In genomic region chr2:238398577-238398976, GRCh38 we compare ENCODE assay signal across 23 cellular contexts. TPM values are rescaled to one million over a fixed set of nuclear protein-coding genes. Genes with fewer than 3 reads are reported as not detected.
A peak's percentile ranks its signal among the peaks of the same experiment; 100 is the strongest.
DNase-seq lines count a peak whose midpoint lies in the region; ATAC-seq and TF ChIP-seq lines count a peak whose summit lies in the region.
"Had no signal": no experiment of that assay in that cellular context is flagged by ENCODE, and none has a peak within 500 bp of the region (broad histone marks: within the 10 kb centered on the region; RNA-seq: fewer than 3 reads in every experiment).

No MANE protein-coding gene starts in this region.

- no peak overlapping the region for H3K4me3 Mint-ChIP-seq in activated T-cell treated with anti-CD3 and anti-CD28 coated beads, Interleukin-2, amount 50 U/mL, for 24 hours
- no peak overlapping the region for H3K4me3 Mint-ChIP-seq in mesothelial cell of epicardium
- H3K4me3 Mint-ChIP-seq: CD4-positive, CD25-positive, alpha-beta regulatory T cell had no signal

- intact Hi-C loops in body of pancreas (cut with DNase I): no loop called here

- H3K27ac Mint-ChIP-seq in activated T-cell treated with anti-CD3 and anti-CD28 coated beads, Interleukin-2, amount 50 U/mL, for 24 hours: peak overlapping the region; percentile 34
- peak overlapping the region; percentile 6 for H3K27ac Mint-ChIP-seq in mesothelial cell of epicardium

- no peaks in the 10 kb centered on the region for H3K9me3 Mint-ChIP-seq in activated T-cell treated with anti-CD3 and anti-CD28 coated beads, Interleukin-2, amount 50 U/mL, for 24 hours
- H3K9me3 Mint-ChIP-seq in mesothelial cell of epicardium: no peaks in the 10 kb centered on the region

- no peaks in the 10 kb centered on the region for H3K27me3 Mint-ChIP-seq in activated T-cell treated with anti-CD3 and anti-CD28 coated beads, Interleukin-2, amount 50 U/mL, for 24 hours
- peaks cover 27% of the 10 kb centered on the region for H3K27me3 Mint-ChIP-seq in mesothelial cell of epicardium (ENCODE audit: low read depth)
- H3K27me3 Mint-ChIP-seq: CD4-positive, CD25-positive, alpha-beta regulatory T cell had no signal

- no peak for TF ChIP-seq POLR2A in body of pancreas (IDR thresholded peaks at IDR 0.05)

- WGBS in body of pancreas, 2 donors: 66 to 80% methylated on average over 6 of the region's 6 CpGs

- H3K4me3 ChIP-seq in body of pancreas (no peak overlapping the region), MG63 (no peak overlapping the region)
- H3K4me3 ChIP-seq: PC-9 had no signal

- no peaks in the 10 kb centered on the region for H3K36me3 ChIP-seq in body of pancreas (replicated peaks in 1 of 2; ENCODE audit: insufficient read depth in 1 of 2, low read depth in 2 of 2)
- peaks cover 9% of the 10 kb centered on the region; the same call in 1 of the 2 replicates for H3K36me3 ChIP-seq in MG63

- no peaks in the 10 kb centered on the region for H3K27me3 ChIP-seq in body of pancreas
- H3K27me3 ChIP-seq in MG63: no peaks in the 10 kb centered on the region

- H3K4me1 Mint-ChIP-seq in activated T-cell treated with anti-CD3 and anti-CD28 coated beads, Interleukin-2, amount 50 U/mL, for 24 hours (ENCODE audit: low read depth): no peaks in the 10 kb centered on the region
- no peaks in the 10 kb centered on the region for H3K4me1 Mint-ChIP-seq in mesothelial cell of epicardium

- no peak for DNase-seq in activated T-cell treated with anti-CD3 and anti-CD28 coated beads, Interleukin-2, amount 50 U/mL, for 24 hours
- DNase-seq in activated T-cell treated with anti-CD3 and anti-CD28 coated beads, Interleukin-2, amount 50 U/mL, for 1 hour: no peak
- DNase-seq in body of pancreas (no peak), mesothelial cell of epicardium (ENCODE audit: low spot score in 2 of 2, unreplicated experiment in 2 of 2) (no peak), SIG-M5 treated with dmso at 0.1 percent for 504 hours (lab: John Stamatoyannopoulos, UW; ENCODE audit: unreplicated experiment) (no peak), MG63 (no peak)
- DNase-seq: CD4-positive, CD25-positive, alpha-beta regulatory T cell; EL; GDM1; IMR-90; NCI-H1092; NCI-H1417 treated with DMSO at 0.1 percent for 48 hours; NCI-H1694 treated with DMSO at 0.1 percent for 48 hours; NCI-H2081 treated with DMSO at 0.1 percent for 48 hours; NCI-H446; NCI-H524 treated with DMSO at 0.1 percent for 48 hours; NCI-H82; NK-92 treated with Interleukin-12 subunit alpha and Interleukin-12 subunit beta, amount 100 ng/mL, for 24 hours; PC-9; Right ventricle myocardium superior had no signal

- TF ChIP-seq CTCF in body of pancreas (IDR thresholded peaks at IDR 0.05): no peak
- TF ChIP-seq CTCF in mesothelial cell of epicardium (IDR thresholded peaks at IDR 0.05; ENCODE audit: unreplicated experiment): no peak

- ATAC-seq in body of pancreas (no peak), GM18907 (IDR thresholded peaks at IDR 0.05; ENCODE audit: unreplicated experiment) (no peak)
- ATAC-seq: HCT116 had no signal

- H3K36me3 Mint-ChIP-seq in activated T-cell treated with anti-CD3 and anti-CD28 coated beads, Interleukin-2, amount 50 U/mL, for 24 hours (ENCODE audit: low read depth): peaks cover 15% of the 10 kb centered on the region
- peaks cover 33% of the 10 kb centered on the region for H3K36me3 Mint-ChIP-seq in mesothelial cell of epicardium

- H3K9me3 ChIP-seq in body of pancreas: no peaks in the 10 kb centered on the region
- H3K9me3 ChIP-seq in MG63: no peaks in the 10 kb centered on the region

- H3K27ac ChIP-seq in body of pancreas: peak overlapping the region in 3 of 4 donors; percentile 27 to 55 (median 42)
- H3K27ac ChIP-seq: KMS-11, PC-9 had no signal

- no peaks in the 10 kb centered on the region for H3K4me1 ChIP-seq in body of pancreas

RNA-seq across cellular contexts. Expression of gene ASB1, which starts 28.1 kb away (rescaled TPM):
- 1 to 10 TPM; 6.6 to 9.9 TPM for total RNA-seq in body of pancreas
- total RNA-seq in mesothelial cell of epicardium: 33.2 to 39.2 TPM (median 38.9 TPM) in 3 replicates
- 16.0 and 36.1 TPM in 2 replicates for total RNA-seq in MG63 (2014; rRNA removed; shearing (Covaris generic); ENCODE audit: low replicate concordance)
